Comparison of ENCODE assay signal across 10 cellular contexts in genomic region chr14:56514663-56515371, GRCh38.
DNase-seq lines count a peak whose midpoint lies in the region; ATAC-seq, FAIRE-seq and TF ChIP-seq lines count a peak whose summit lies in the region.
"Had no signal": no experiment of that assay in that cellular context is flagged by ENCODE, and none has a peak within 500 bp of the region (broad histone marks: within the 10 kb centered on the region; RNA-seq: fewer than 3 reads in every experiment).

No MANE protein-coding gene starts in this region.

- TF ChIP-seq EP300 in HepG2 (IDR thresholded peaks at IDR 0.05; ENCODE audit: low read depth in 2 of 2, low read length in 2 of 2) = no peak
- no peak for TF ChIP-seq EP300 in HepG2 (CRISPR knock-in tag; IDR thresholded peaks at IDR 0.05; ENCODE audit: borderline replicate concordance)

- no peak overlapping the region for H3K4me2 ChIP-seq in HepG2 (ENCODE audit: low read depth, low read length)

- H3K4me3 ChIP-seq in HepG2 (replicated peaks in 1 of 3; ENCODE audit: insufficient read depth in 1 of 3, low read depth in 2 of 3, low read length in 3 of 3) (no peak overlapping the region), right lobe of liver (no peak overlapping the region), fibroblast of the aortic adventitia (ENCODE audit: low read depth, low read length) (no peak overlapping the region)
- H3K4me3 ChIP-seq: BLaER1 treated with 17β-estradiol and CSF1 and Interleukin-3, amounts not matched to agents 10 nM and 100 nM had no signal

- no peak for DNase-seq in HepG2 (ENCODE audit: low spot score)
- DNase-seq in right lobe of liver = no peak
- peak; percentile 49 for DNase-seq in RPMI7951 (ENCODE audit: low read depth)
- peak; percentile 11 for DNase-seq in fibroblast of the aortic adventitia (ENCODE audit: low read depth)
- no peak for DNase-seq in A172 (ENCODE audit: low spot score)
- no peak for DNase-seq in SW 1271 (lab: John Stamatoyannopoulos, UW)
- no peak for DNase-seq in H4 (ENCODE audit: low spot score)

- FAIRE-seq in HepG2 (lab: Jason Lieb, UNC) = no peak

- POLR2A ChIA-PET in HepG2 (lab: Yijun Ruan, JAX) = no interaction called here

- no peak for TF ChIP-seq CTCF in HepG2 (CRISPR knock-in tag; IDR thresholded peaks at IDR 0.05)
- no peak for TF ChIP-seq CTCF in right lobe of liver (IDR thresholded peaks at IDR 0.05)
- no peak for TF ChIP-seq CTCF in fibroblast of the aortic adventitia (IDR thresholded peaks at IDR 0.05; ENCODE audit: insufficient read depth, low read length)

- no peaks in the 10 kb centered on the region for H3K9me3 ChIP-seq in HepG2 (ENCODE audit: low read length)
- H3K9me3 ChIP-seq in right lobe of liver = no peaks in the 10 kb centered on the region
- H3K9me3 ChIP-seq: BLaER1 treated with 17β-estradiol and CSF1 and Interleukin-3, amounts not matched to agents 10 nM and 100 nM had no signal

- 18% methylated on average over 13 of the region's 14 CpGs for WGBS in HepG2 (ENCODE audit: low lambda C conversion rate)
- WGBS in right lobe of liver (ENCODE audit: insufficient coverage, low coverage, low lambda C conversion rate, missing lambda C conversion rate) = 45% methylated on average over 11 of the region's 14 CpGs

- TF ChIP-seq RAD21 in HepG2 (CRISPR knock-in tag; IDR thresholded peaks at IDR 0.05) = no peak

- BruUV-seq in HepG2 (replicated peaks; lab: Mats Ljungman, UMichigan) = no TSS peak

- H3K79me2 ChIP-seq in HepG2 (ENCODE audit: insufficient read depth, low read length) = no peaks in the 10 kb centered on the region

- H3K4me1 ChIP-seq in HepG2 (ENCODE audit: insufficient read depth, low read length) = no peaks in the 10 kb centered on the region
- H3K4me1 ChIP-seq in right lobe of liver = no peaks in the 10 kb centered on the region
- H3K4me1 ChIP-seq: BLaER1 treated with 17β-estradiol and CSF1 and Interleukin-3, amounts not matched to agents 10 nM and 100 nM had no signal

- ATAC-seq in HepG2 (peak; percentile 31; the same call in 1 of the 3 replicates), right lobe of liver (no peak), GM21528 (IDR thresholded peaks at IDR 0.05; ENCODE audit: low FRiP score, unreplicated experiment) (no peak)
- ATAC-seq: stimulated activated memory B cell treated with anti-CD40 and anti-IgM and Interleukin-4, amounts not matched to agents 10 μg/mL and 1 μg/mL and 100 μg/mL, for 72 hours had no signal

- H3K27me3 ChIP-seq in HepG2 (ENCODE audit: control insufficient read depth in 1 of 2, insufficient read depth in 2 of 2, low read length in 2 of 2) = peaks cover 0 to 18% of the 10 kb centered on the region in 2 experiments; a peak in 3 of 5 replicates
- no peaks in the 10 kb centered on the region for H3K27me3 ChIP-seq in right lobe of liver
- H3K27me3 ChIP-seq: BLaER1 treated with 17β-estradiol and CSF1 and Interleukin-3, amounts not matched to agents 10 nM and 100 nM had no signal

- TF ChIP-seq POLR2A in HepG2 (IDR thresholded peaks at IDR 0.05; ENCODE audit: insufficient read depth in 1 of 2, low read depth in 2 of 2, low read length in 2 of 2) = no peak
- TF ChIP-seq POLR2A in right lobe of liver (IDR thresholded peaks at IDR 0.05) = no peak

- no peak overlapping the region for H2AFZ ChIP-seq in HepG2 (ENCODE audit: low read length)

- H3K36me3 ChIP-seq in HepG2 (replicated peaks in 1 of 2; ENCODE audit: control insufficient read depth in 1 of 2, insufficient read depth in 2 of 2, low read length in 2 of 2) = no peaks in the 10 kb centered on the region
- no peaks in the 10 kb centered on the region for H3K36me3 ChIP-seq in right lobe of liver
- H3K36me3 ChIP-seq: BLaER1 treated with 17β-estradiol and CSF1 and Interleukin-3, amounts not matched to agents 10 nM and 100 nM had no signal

- in situ Hi-C loops in HepG2 (cut with HindIII; ENCODE audit: extremely low pct_ligation_motif_present, low pct_unique_long_range_greater_than_20kb) = no loop called here

- H4K20me1 ChIP-seq in HepG2 (ENCODE audit: insufficient read depth, low read length) = no peaks in the 10 kb centered on the region
- H4K20me1 ChIP-seq: BLaER1 treated with 17β-estradiol and CSF1 and Interleukin-3, amounts not matched to agents 10 nM and 100 nM had no signal

- no peak overlapping the region for H3K27ac ChIP-seq in HepG2 (ENCODE audit: extremely low read length, insufficient read depth, low read length)
- H3K27ac ChIP-seq in right lobe of liver = no peak overlapping the region
- H3K27ac ChIP-seq: BLaER1 treated with 17β-estradiol and CSF1 and Interleukin-3, amounts not matched to agents 10 nM and 100 nM had no signal

- intact Hi-C loops in HepG2 (cut with micrococcal nuclease; ENCODE audit: unreplicated experiment) (no loop called here), right lobe of liver (cut with DNase I) (no loop called here)

- no peak overlapping the region for H3K9ac ChIP-seq in HepG2 (ENCODE audit: insufficient read depth, low read depth, low read length)
- H3K9ac ChIP-seq: BLaER1 treated with 17β-estradiol and CSF1 and Interleukin-3, amounts not matched to agents 10 nM and 100 nM had no signal

- CTCF ChIA-PET in HepG2 (lab: Yijun Ruan, JAX; ENCODE audit: low intra/inter-chr PET ratio, low total read pairs) = no interaction called here

TF ChIP-seq in HepG2, 621 proteins besides CTCF, POLR2A, EP300 and RAD21:
- TF ChIP-seq ZNF30 (CRISPR knock-in tag; IDR thresholded peaks at IDR 0.05) = no peak
- no peak for TF ChIP-seq GFI1 (CRISPR knock-in tag; IDR thresholded peaks at IDR 0.05; ENCODE audit: borderline replicate concordance)
- TF ChIP-seq ATF7 (IDR thresholded peaks at IDR 0.05) = peak; percentile 82
- no peak for TF ChIP-seq ATF7 (CRISPR knock-in tag; IDR thresholded peaks at IDR 0.05)
- TF ChIP-seq USF2 (IDR thresholded peaks at IDR 0.05; ENCODE audit: low read depth, low read length) = no peak
- TF ChIP-seq USF2 (CRISPR knock-in tag; IDR thresholded peaks at IDR 0.05; ENCODE audit: borderline replicate concordance) = no peak
- TF ChIP-seq SAFB2 (CRISPR knock-in tag; IDR thresholded peaks at IDR 0.05; ENCODE audit: borderline replicate concordance, low read depth) = no peak
- no peak for TF ChIP-seq FOXK1 (CRISPR knock-in tag; IDR thresholded peaks at IDR 0.05; ENCODE audit: borderline replicate concordance, low read depth)
- no peak for TF ChIP-seq ZNF652 (CRISPR knock-in tag; IDR thresholded peaks at IDR 0.05; ENCODE audit: borderline replicate concordance, low read depth)
- TF ChIP-seq CREB1 (IDR thresholded peaks at IDR 0.05) = peak; percentile 84
- TF ChIP-seq CREB1 (CRISPR knock-in tag; IDR thresholded peaks at IDR 0.05) = no peak
- no peak for TF ChIP-seq NFKB2 (CRISPR knock-in tag; IDR thresholded peaks at IDR 0.05; ENCODE audit: borderline replicate concordance)
- no peak for TF ChIP-seq ZNF768 (CRISPR knock-in tag; IDR thresholded peaks at IDR 0.05)
- no peak for TF ChIP-seq ELF4 (CRISPR knock-in tag; IDR thresholded peaks at IDR 0.05; ENCODE audit: borderline replicate concordance)

Comparison
In these comparisons a context has a peak if more than half of its experiments do, and no peak if none do; other contexts are left out.
1. DNase-seq: peak in RPMI7951 (single experiment) and fibroblast of the aortic adventitia (single experiment); none in HepG2 (single experiment), right lobe of liver (0 of 3), A172 (single experiment), SW 1271 (0 of 2) and H4 (single experiment).